In genomic region chr10:12419279-12419847, GRCh38 we compare ENCODE assay signal across 1 cellular context.
TF ChIP-seq lines count a peak whose summit lies in the region.

No MANE protein-coding gene starts in this region.

TF ChIP-seq in GM23338, 12 proteins besides CTCF, POLR2A, EP300 and RAD21 (continued from another document):
- no peak for TF ChIP-seq REST (IDR thresholded peaks at IDR 0.05; ENCODE audit: unreplicated experiment)
- no peak for TF ChIP-seq ZNF114 (CRISPR knock-in tag; IDR thresholded peaks at IDR 0.05)
- no peak for TF ChIP-seq NANOG (IDR thresholded peaks at IDR 0.05; ENCODE audit: borderline replicate concordance)
- no peak for TF ChIP-seq ZNF331 (CRISPR knock-in tag; IDR thresholded peaks at IDR 0.05; ENCODE audit: low read depth)
- no peak for TF ChIP-seq CREB1 (CRISPR knock-in tag; IDR thresholded peaks at IDR 0.05; ENCODE audit: low read depth)
- no peak for TF ChIP-seq EZH2phosphoT487 (IDR thresholded peaks at IDR 0.05; ENCODE audit: unreplicated experiment)
- TF ChIP-seq EZH2 (IDR thresholded peaks at IDR 0.05; ENCODE audit: low read depth, unreplicated experiment): no peak
- no peak for TF ChIP-seq ZNF462 (CRISPR knock-in tag; IDR thresholded peaks at IDR 0.05)
- no peak for TF ChIP-seq ETS1 (IDR thresholded peaks at IDR 0.05)
- TF ChIP-seq STAT1 (IDR thresholded peaks at IDR 0.05; ENCODE audit: unreplicated experiment): no peak
